Comparison of ENCODE assay signal across 1 cellular context in genomic region chr5:72283358-72283757, GRCh38.
A peak's percentile ranks its signal among the peaks of the same experiment; 100 is the strongest.
TF ChIP-seq lines count a peak whose summit lies in the region.

No MANE protein-coding gene starts in this region.

TF ChIP-seq in K562, 482 proteins besides CTCF, POLR2A, EP300 and RAD21 (continued from another document and continues in another):
- TF ChIP-seq FOSL1 (tag; conservative IDR thresholded peaks at IDR 0.05) (no peak; the same call in 1 of the 2 replicates), BACH1 (tag; IDR thresholded peaks at IDR 0.05) (peak; percentile 50; the same call in 1 of the 2 replicates), CBFB (CRISPR knock-in tag; IDR thresholded peaks at IDR 0.05) (no peak), ZNF316 (IDR thresholded peaks at IDR 0.05) (no peak), ZC3H11A (IDR thresholded peaks at IDR 0.05; ENCODE audit: low read depth, low read length) (no peak), ZNF140 (CRISPR knock-in tag; IDR thresholded peaks at IDR 0.05) (no peak), CBX8 (IDR thresholded peaks at IDR 0.05; ENCODE audit: borderline replicate concordance, extremely low read depth, low read depth, low read length, poor library complexity, severe bottlenecking) (no peak), SNAPC5 (CRISPR knock-in tag; IDR thresholded peaks at IDR 0.05) (no peak), ILK (tag; IDR thresholded peaks at IDR 0.05; ENCODE audit: borderline replicate concordance, low read depth) (no peak), ZNF592 (IDR thresholded peaks at IDR 0.05) (0 out of 2 replicates have a peak, but pooled peaks have one; percentile 29), BRD4 (IDR thresholded peaks at IDR 0.05) (0 out of 2 replicates have a peak, but pooled peaks have one; percentile 27), SMARCA5 (IDR thresholded peaks at IDR 0.05) (no peak), CXXC5 (CRISPR knock-in tag; IDR thresholded peaks at IDR 0.05) (peak; percentile 60), NCOA1 (IDR thresholded peaks at IDR 0.05; ENCODE audit: low read depth) (no peak), TSC22D4 (tag; IDR thresholded peaks at IDR 0.05) (no peak), STAT5B (CRISPR knock-in tag; IDR thresholded peaks at IDR 0.05) (no peak), MCM7 (IDR thresholded peaks at IDR 0.05) (no peak), XRCC4 (IDR thresholded peaks at IDR 0.05; ENCODE audit: extremely low read depth, insufficient read depth, insufficient read length) (no peak), HDAC1 (IDR thresholded peaks at IDR 0.05) (no peak), ZNF146 (CRISPR knock-in tag; IDR thresholded peaks at IDR 0.05; ENCODE audit: unreplicated experiment) (no peak), HMGN3 (IDR thresholded peaks at IDR 0.05; ENCODE audit: borderline replicate concordance, extremely low read depth, insufficient read length, low read depth, low read length) (no peak), MECOM (CRISPR knock-in tag; IDR thresholded peaks at IDR 0.05) (peak; percentile 64), SMAD4 (CRISPR knock-in tag; conservative IDR thresholded peaks at IDR 0.05) (peak; percentile 62), TCFL5 (CRISPR knock-in tag; conservative IDR thresholded peaks at IDR 0.05) (peak; percentile 69; the same call in 1 of the 2 replicates), ZNF436 (CRISPR knock-in tag; IDR thresholded peaks at IDR 0.05) (no peak), MBD2 (IDR thresholded peaks at IDR 0.05; ENCODE audit: borderline replicate concordance, low read depth) (no peak), L3MBTL2 (IDR thresholded peaks at IDR 0.05) (peak; percentile 44; the same call in 1 of the 2 replicates), NR2C1 (IDR thresholded peaks at IDR 0.05) (no peak), NR2C1 (tag; IDR thresholded peaks at IDR 0.05) (peak; percentile 59; the same call in 1 of the 2 replicates), ZBTB49 (CRISPR knock-in tag; IDR thresholded peaks at IDR 0.05; ENCODE audit: borderline replicate concordance) (no peak), HNRNPLL (IDR thresholded peaks at IDR 0.05; ENCODE audit: low read depth, low read length, poor library complexity, severe bottlenecking) (no peak), SRF (CRISPR knock-in tag; IDR thresholded peaks at IDR 0.05) (no peak), ZNF583 (CRISPR knock-in tag; IDR thresholded peaks at IDR 0.05) (peak; percentile 63; the same call in 1 of the 2 replicates), DLX4 (CRISPR knock-in tag; IDR thresholded peaks at IDR 0.05) (no peak), RNF2 (IDR thresholded peaks at IDR 0.05) (no peak), ZNF347 (CRISPR knock-in tag; IDR thresholded peaks at IDR 0.05; ENCODE audit: low read depth) (no peak), SIN3A (IDR thresholded peaks at IDR 0.05; ENCODE audit: borderline replicate concordance in 2 of 2, control insufficient read depth in 1 of 2, low read depth in 2 of 2, low read length in 2 of 2) (no peak), BCOR (IDR thresholded peaks at IDR 0.05) (no peak), NUFIP1 (IDR thresholded peaks at IDR 0.05; ENCODE audit: partially characterized antibody) (no peak), HCFC1 (IDR thresholded peaks at IDR 0.05; ENCODE audit: low read depth, low read length) (no peak), PTBP1 (IDR thresholded peaks at IDR 0.05; ENCODE audit: low read depth, low read length) (no peak), FOXK1 (CRISPR knock-in tag; IDR thresholded peaks at IDR 0.05; ENCODE audit: borderline replicate concordance) (no peak), KAT8 (IDR thresholded peaks at IDR 0.05; ENCODE audit: low read depth) (no peak), ATF4 (CRISPR knock-in tag; IDR thresholded peaks at IDR 0.05) (0 out of 2 replicates have a peak, but pooled peaks have one; percentile 39), BRF1 (IDR thresholded peaks at IDR 0.05; ENCODE audit: borderline replicate concordance, extremely low read depth, insufficient read length) (no peak), ZNF75A (CRISPR knock-in tag; IDR thresholded peaks at IDR 0.05) (no peak), KAT7 (CRISPR knock-in tag; IDR thresholded peaks at IDR 0.05; ENCODE audit: borderline replicate concordance) (no peak), ZSCAN32 (CRISPR knock-in tag; IDR thresholded peaks at IDR 0.05) (no peak), PRPF4 (IDR thresholded peaks at IDR 0.05; ENCODE audit: insufficient read depth, low read depth, low read length, poor library complexity, severe bottlenecking) (no peak), ZBTB17 (CRISPR knock-in tag; IDR thresholded peaks at IDR 0.05) (peak; percentile 74; the same call in 1 of the 2 replicates), BRD9 (IDR thresholded peaks at IDR 0.05; ENCODE audit: low read depth, partially characterized antibody) (no peak), SREBF1 (IDR thresholded peaks at IDR 0.05; ENCODE audit: borderline replicate concordance, low read depth, low read length) (no peak), EWSR1 (IDR thresholded peaks at IDR 0.05; ENCODE audit: borderline replicate concordance, low read depth, partially characterized antibody) (no peak), GATAD2B (IDR thresholded peaks at IDR 0.05; ENCODE audit: borderline replicate concordance) (no peak), ZNF41 (CRISPR knock-in tag; conservative IDR thresholded peaks at IDR 0.05) (peak; percentile 67; the same call in 1 of the 2 replicates), TARDBP (IDR thresholded peaks at IDR 0.05) (no peak), CREB3 (tag; conservative IDR thresholded peaks at IDR 0.05; ENCODE audit: low read depth) (0 out of 2 replicates have a peak, but pooled peaks have one; percentile 15), PHF20 (IDR thresholded peaks at IDR 0.05; ENCODE audit: partially characterized antibody) (no peak), SNIP1 (IDR thresholded peaks at IDR 0.05; ENCODE audit: low read depth) (no peak), ZNF644 (tag; IDR thresholded peaks at IDR 0.05; ENCODE audit: low read depth) (no peak), LEF1 (IDR thresholded peaks at IDR 0.05) (no peak), ZNF830 (CRISPR knock-in tag; IDR thresholded peaks at IDR 0.05) (no peak), ETV5 (CRISPR knock-in tag; IDR thresholded peaks at IDR 0.05; ENCODE audit: low read depth) (no peak), NFXL1 (CRISPR knock-in tag; IDR thresholded peaks at IDR 0.05) (0 out of 2 replicates have a peak, but pooled peaks have one; percentile 57), FOXM1 (IDR thresholded peaks at IDR 0.05; ENCODE audit: low read depth) (no peak), FOXM1 (CRISPR knock-in tag; IDR thresholded peaks at IDR 0.05; ENCODE audit: low read depth) (no peak), SMARCB1 (IDR thresholded peaks at IDR 0.05; ENCODE audit: insufficient read length, low read depth) (no peak), TCF15 (CRISPR knock-in tag; IDR thresholded peaks at IDR 0.05) (peak; percentile 75; the same call in 1 of the 2 replicates)
- TF ChIP-seq, protein P1, sequence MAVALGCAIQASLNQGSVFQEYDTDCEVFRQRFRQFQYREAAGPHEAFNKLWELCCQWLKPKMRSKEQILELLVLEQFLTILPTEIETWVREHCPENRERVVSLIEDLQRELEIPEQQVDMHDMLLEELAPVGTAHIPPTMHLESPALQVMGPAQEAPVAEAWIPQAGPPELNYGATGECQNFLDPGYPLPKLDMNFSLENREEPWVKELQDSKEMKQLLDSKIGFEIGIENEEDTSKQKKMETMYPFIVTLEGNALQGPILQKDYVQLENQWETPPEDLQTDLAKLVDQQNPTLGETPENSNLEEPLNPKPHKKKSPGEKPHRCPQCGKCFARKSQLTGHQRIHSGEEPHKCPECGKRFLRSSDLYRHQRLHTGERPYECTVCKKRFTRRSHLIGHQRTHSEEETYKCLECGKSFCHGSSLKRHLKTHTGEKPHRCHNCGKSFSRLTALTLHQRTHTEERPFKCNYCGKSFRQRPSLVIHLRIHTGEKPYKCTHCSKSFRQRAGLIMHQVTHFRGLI (CRISPR knock-in tag; IDR thresholded peaks at IDR 0.05): peak; percentile 64; the same call in 1 of the 2 replicates
- TF ChIP-seq, protein P2, sequence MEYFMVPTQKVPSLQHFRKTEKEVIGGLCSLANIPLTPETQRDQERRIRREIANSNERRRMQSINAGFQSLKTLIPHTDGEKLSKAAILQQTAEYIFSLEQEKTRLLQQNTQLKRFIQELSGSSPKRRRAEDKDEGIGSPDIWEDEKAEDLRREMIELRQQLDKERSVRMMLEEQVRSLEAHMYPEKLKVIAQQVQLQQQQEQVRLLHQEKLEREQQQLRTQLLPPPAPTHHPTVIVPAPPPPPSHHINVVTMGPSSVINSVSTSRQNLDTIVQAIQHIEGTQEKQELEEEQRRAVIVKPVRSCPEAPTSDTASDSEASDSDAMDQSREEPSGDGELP (CRISPR knock-in tag; IDR thresholded peaks at IDR 0.05; ENCODE audit: borderline replicate concordance): no peak
- TF ChIP-seq, protein P3, sequence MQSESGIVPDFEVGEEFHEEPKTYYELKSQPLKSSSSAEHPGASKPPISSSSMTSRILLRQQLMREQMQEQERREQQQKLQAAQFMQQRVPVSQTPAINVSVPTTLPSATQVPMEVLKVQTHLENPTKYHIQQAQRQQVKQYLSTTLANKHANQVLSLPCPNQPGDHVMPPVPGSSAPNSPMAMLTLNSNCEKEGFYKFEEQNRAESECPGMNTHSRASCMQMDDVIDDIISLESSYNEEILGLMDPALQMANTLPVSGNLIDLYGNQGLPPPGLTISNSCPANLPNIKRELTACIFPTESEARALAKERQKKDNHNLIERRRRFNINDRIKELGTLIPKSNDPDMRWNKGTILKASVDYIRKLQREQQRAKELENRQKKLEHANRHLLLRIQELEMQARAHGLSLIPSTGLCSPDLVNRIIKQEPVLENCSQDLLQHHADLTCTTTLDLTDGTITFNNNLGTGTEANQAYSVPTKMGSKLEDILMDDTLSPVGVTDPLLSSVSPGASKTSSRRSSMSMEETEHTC (IDR thresholded peaks at IDR 0.05): no peak
